In genomic region chr1:161399257-161399998, GRCh38 we compare ENCODE assay signal across 8 cellular contexts. TPM values are rescaled to one million over a fixed set of nuclear protein-coding genes. Genes with fewer than 3 reads are reported as not detected.
A peak's percentile ranks its signal among the peaks of the same experiment; 100 is the strongest.
DNase-seq lines count a peak whose midpoint lies in the region; ATAC-seq and TF ChIP-seq lines count a peak whose summit lies in the region.

No MANE protein-coding gene starts in this region.

- peak; percentile 54 for TF ChIP-seq CTCF in BJ (IDR thresholded peaks at IDR 0.05; ENCODE audit: insufficient read depth, low read depth, low read length)

- POLR2A ChIA-PET in BJ (lab: Charles Lee) = no interaction called here

- H3K27ac ChIP-seq in cingulate gyrus (ENCODE audit: low read depth, low read length) = peak overlapping the region; percentile 100
- H3K27ac ChIP-seq in layer of hippocampus (ENCODE audit: low read depth, low read length) = peak overlapping the region; percentile 99

- no peaks in the 10 kb centered on the region for H3K36me3 ChIP-seq in BJ (ENCODE audit: control insufficient read depth, insufficient read depth, low read length)

- peak overlapping the region; percentile 76 for H3K4me3 ChIP-seq in BJ (ENCODE audit: low read depth, low read length)

- peak; percentile 84 for ATAC-seq in HG03439 (IDR thresholded peaks at IDR 0.05; ENCODE audit: unreplicated experiment)

- peaks cover 3% of the 10 kb centered on the region; the same call in 1 of the 2 replicates for H3K27me3 ChIP-seq in BJ (ENCODE audit: control insufficient read depth, insufficient read depth, low read length)
- H3K27me3 ChIP-seq in layer of hippocampus (ENCODE audit: control insufficient read depth, insufficient read depth, low read length) = no peaks in the 10 kb centered on the region

- CTCF ChIA-PET in BJ (lab: Yijun Ruan, JAX) = interaction anchor here (1.4 kb wide), 1 partner anchor 41 kb away, joined by 3 read pairs; no protein-coding TSS in a partner anchor

- DNase-seq in BJ (ENCODE audit: low read depth) = peak; percentile 52
- peak; percentile 76 for DNase-seq in GM19238 (ENCODE audit: insufficient read length, low spot score)
- peak; percentile 81 to 86 for DNase-seq in NCI-H524 (lab: John Stamatoyannopoulos, UW)
- peak; percentile 90 to 94 for DNase-seq in activated CD4-positive, alpha-beta T cell treated with anti-CD3 and anti-CD28 coated beads for 4 hours
- peak; percentile 72 to 89 (median 86) for DNase-seq in stimulated activated CD4-positive, alpha-beta T cell treated with anti-CD3 and anti-CD28 coated beads, Interleukin-1b, Interleukin-23, amount 100 ng/mL, for 24 hours (ENCODE audit: low read depth in 4 of 4, low spot score in 1 of 4)

RNA-seq across cellular contexts. Expression of gene CFAP126, which starts 31.8 kb away (rescaled TPM):
- not detected in 2 replicates for polyA plus RNA-seq in BJ (2011; rRNA removed)
- not detected in 2 replicates for polyA minus RNA-seq in BJ (2011; rRNA and poly(A)+ RNA removed)

Comparison
In these comparisons a context has a peak if more than half of its experiments do, and no peak if none do; other contexts are left out.
1. Peak in every context shown above with its lines: DNase-seq, ATAC-seq, H3K4me3 ChIP-seq and H3K27ac ChIP-seq.